28 cellular contexts compared by ENCODE assay signal in the genomic region with DNA sequence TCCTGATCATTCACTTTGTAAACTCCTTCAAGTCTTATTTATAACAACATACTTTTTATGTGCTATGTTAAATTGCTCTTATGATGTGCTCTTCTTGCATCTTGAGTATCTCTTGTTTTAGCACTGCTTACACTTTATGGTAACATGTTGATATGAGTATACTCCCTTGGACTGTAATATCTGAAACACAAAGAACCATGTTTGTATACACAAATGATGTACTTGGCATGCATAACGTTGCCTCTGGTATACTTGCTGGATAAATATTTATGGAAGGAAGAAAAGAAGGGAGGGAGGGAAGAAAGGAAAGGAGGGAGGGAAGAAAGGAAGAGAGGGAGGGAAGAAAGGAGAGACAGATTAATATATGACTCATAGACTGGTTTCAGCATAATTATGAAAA.
"Had no signal": no experiment of that assay in that cellular context is flagged by ENCODE, and none has a peak within 500 bp of the region (broad histone marks: within the 10 kb centered on the region; RNA-seq: fewer than 3 reads in every experiment).

No MANE protein-coding gene starts in this region.

- H3K27ac ChIP-seq: cardiac muscle cell, colonic mucosa, foreskin keratinocyte, gastrocnemius medialis, heart left ventricle, WERI-Rb-1 had no signal

- H3K9me3 ChIP-seq: colonic mucosa, gastrocnemius medialis, heart left ventricle had no signal

- DNase-seq: activated B cell treated with CpG ODN at 0.5 μM for 24 hours; activated CD4-positive, alpha-beta T cell treated with anti-CD3 and anti-CD28 coated beads for 48 hours; activated CD4-positive, alpha-beta T cell treated with anti-CD3 and anti-CD28 coated beads, Interleukin-2, amount 50 U/mL, for 1 hour; activated CD4-positive, alpha-beta T cell treated with anti-CD3 and anti-CD28 coated beads, Interleukin-2, amount 50 U/mL, for 48 hours; activated CD8-positive, alpha-beta memory T cell treated with anti-CD3 and anti-CD28 coated beads for 24 hours; activated CD8-positive, alpha-beta T cell treated with anti-CD3 and anti-CD28 coated beads for 36 hours; activated effector memory CD4-positive, alpha-beta T cell treated with Interleukin-2 at 50 U/mL for 16 hours; activated gamma-delta T cell treated with Interleukin-2 at 50 U/mL for 16 hours; activated naive CD4-positive, alpha-beta T cell treated with anti-CD3 and anti-CD28 coated beads, Interleukin-2, amount 50 U/mL, for 16 hours; activated naive CD4-positive, alpha-beta T cell treated with Interleukin-2 at 50 U/mL for 16 hours; activated T-cell treated with anti-CD3 and anti-CD28 coated beads, Interleukin-2, amount 50 U/mL, for 4 hours; amniotic stem cell; anterior cingulate cortex; central memory CD4-positive, alpha-beta T cell; cerebellar nuclear complex; colonic mucosa; effector CD8-positive, alpha-beta T cell; foreskin keratinocyte; gastrocnemius medialis; glutamatergic neuron; heart left ventricle; T-helper 17 cell; T1000; WERI-Rb-1 had no signal

- H3K4me3 ChIP-seq: cardiac muscle cell, colonic mucosa, gastrocnemius medialis, heart left ventricle had no signal

- ATAC-seq: activated CD4-positive, CD25-positive, alpha-beta regulatory T cell treated with anti-CD3 and anti-CD28 coated beads, Interleukin-2, amount 50 U/mL, for 24 hours; activated CD8-positive, alpha-beta T cell treated with anti-CD3 and anti-CD28 coated beads for 36 hours; activated T-cell treated with anti-CD3 and anti-CD28 coated beads, Interleukin-2, amount 50 U/mL, for 4 hours; activated T-helper 17 cell treated with anti-CD3 and anti-CD28 coated beads, Interleukin-2, amount 50 U/mL, for 72 hours; esophagus mucosa; foreskin keratinocyte; gastrocnemius medialis; heart left ventricle; T-helper 17 cell had no signal

- H3K27me3 ChIP-seq: cardiac muscle cell, colonic mucosa, foreskin keratinocyte, gastrocnemius medialis, heart left ventricle had no signal

- H3K4me1 ChIP-seq: colonic mucosa, foreskin keratinocyte, gastrocnemius medialis had no signal

- H3K36me3 ChIP-seq: cardiac muscle cell, colonic mucosa, gastrocnemius medialis, heart left ventricle, WERI-Rb-1 had no signal
